15 cellular contexts compared by ENCODE assay signal in genomic region chr2:147320148-147320547, GRCh38.
DNase-seq lines count a peak whose midpoint lies in the region; ATAC-seq and TF ChIP-seq lines count a peak whose summit lies in the region.
"Had no signal": no experiment of that assay in that cellular context is flagged by ENCODE, and none has a peak within 500 bp of the region (broad histone marks: within the 10 kb centered on the region; RNA-seq: fewer than 3 reads in every experiment).

No MANE protein-coding gene starts in this region.

- TF ChIP-seq CTCF in upper lobe of right lung (IDR thresholded peaks at IDR 0.05) = no peak
- TF ChIP-seq CTCF in mammary epithelial cell (conservative IDR thresholded peaks at IDR 0.05 in 1 of 2, IDR thresholded peaks at IDR 0.05 in 1 of 2; ENCODE audit: extremely low read depth in 1 of 2, insufficient read depth in 1 of 2, low read depth in 1 of 2, low read length in 2 of 2) = no peak

- DNase-seq in NOMO-1 treated with DMSO at 0.1 percent for 48 hours (lab: John Stamatoyannopoulos, UW; ENCODE audit: unreplicated experiment) = peak; percentile 4
- DNase-seq in NOMO-1 (lab: John Stamatoyannopoulos, UW; ENCODE audit: unreplicated experiment in 2 of 2) = no peak
- DNase-seq in HT1080 (ENCODE audit: low read depth) = peak; percentile 7
- DNase-seq in upper lobe of right lung = no peak
- DNase-seq in mammary epithelial cell = no peak
- DNase-seq in GF-D8 (lab: John Stamatoyannopoulos, UW) = no peak
- DNase-seq: 8988T; AML-193; CD4-positive, CD25-positive, alpha-beta regulatory T cell; DMS53; GM23248 had no signal

- no peak overlapping the region for H2AFZ ChIP-seq in mammary epithelial cell (ENCODE audit: low read depth, low read length)
- H2AFZ ChIP-seq: GM23248 had no signal

- H3K4me1 ChIP-seq in upper lobe of right lung (no peaks in the 10 kb centered on the region), mammary epithelial cell (ENCODE audit: insufficient read depth, low read length) (no peaks in the 10 kb centered on the region)
- H3K4me1 ChIP-seq: BLaER1 had no signal

- no peak overlapping the region for H3K4me3 Mint-ChIP-seq in activated T-helper 17 cell treated with anti-CD3 and anti-CD28 coated beads, Interleukin-2, amount 50 U/mL, for 72 hours
- H3K4me3 Mint-ChIP-seq: CD4-positive, CD25-positive, alpha-beta regulatory T cell had no signal

- no peak for ATAC-seq in activated T-helper 17 cell treated with anti-CD3 and anti-CD28 coated beads, Interleukin-2, amount 50 U/mL, for 72 hours (replicated peaks)
- peak; percentile 59 for ATAC-seq in upper lobe of right lung
- ATAC-seq: HCT116 had no signal

- H3K9me3 ChIP-seq in upper lobe of right lung = no peaks in the 10 kb centered on the region
- H3K9me3 ChIP-seq in mammary epithelial cell (replicated peaks; ENCODE audit: insufficient read depth, low read length) = peaks cover 2% of the 10 kb centered on the region

- no peaks in the 10 kb centered on the region for H3K79me2 ChIP-seq in mammary epithelial cell (ENCODE audit: insufficient read depth, low read length)

- peaks cover 24% of the 10 kb centered on the region for H3K9me3 Mint-ChIP-seq in activated T-helper 17 cell treated with anti-CD3 and anti-CD28 coated beads, Interleukin-2, amount 50 U/mL, for 72 hours

- no peaks in the 10 kb centered on the region for H4K20me1 ChIP-seq in mammary epithelial cell (ENCODE audit: insufficient read depth, low read length)
- H4K20me1 ChIP-seq: BLaER1 had no signal

- intact Hi-C loops in upper lobe of right lung (cut with DNase I) (no loop called here), mammary epithelial cell (cut with micrococcal nuclease) (no loop called here)

- H3K9ac ChIP-seq in mammary epithelial cell (ENCODE audit: insufficient read depth, low read length) = no peak overlapping the region
- H3K9ac ChIP-seq: BLaER1, GM23248 had no signal

- peaks cover 4% of the 10 kb centered on the region for H3K4me1 Mint-ChIP-seq in activated T-helper 17 cell treated with anti-CD3 and anti-CD28 coated beads, Interleukin-2, amount 50 U/mL, for 72 hours
- H3K4me1 Mint-ChIP-seq: CD4-positive, CD25-positive, alpha-beta regulatory T cell had no signal

- H3K27ac Mint-ChIP-seq in activated T-helper 17 cell treated with anti-CD3 and anti-CD28 coated beads, Interleukin-2, amount 50 U/mL, for 72 hours = peak overlapping the region; percentile 24

- H3K4me2 ChIP-seq in mammary epithelial cell (ENCODE audit: insufficient read depth, low read depth, low read length) = no peak overlapping the region
- H3K4me2 ChIP-seq: BLaER1 had no signal

- no peaks in the 10 kb centered on the region for H3K36me3 Mint-ChIP-seq in activated T-helper 17 cell treated with anti-CD3 and anti-CD28 coated beads, Interleukin-2, amount 50 U/mL, for 72 hours (ENCODE audit: low read depth)

- H3K4me3 ChIP-seq in upper lobe of right lung = no peak overlapping the region
- H3K4me3 ChIP-seq in mammary epithelial cell (replicated peaks in 1 of 3; ENCODE audit: insufficient read depth in 1 of 3, low read depth in 2 of 3, low read length in 3 of 3) = no peak overlapping the region
- H3K4me3 ChIP-seq: BLaER1, GM23248 had no signal

- no peaks in the 10 kb centered on the region for H3K27me3 Mint-ChIP-seq in activated T-helper 17 cell treated with anti-CD3 and anti-CD28 coated beads, Interleukin-2, amount 50 U/mL, for 72 hours
- H3K27me3 Mint-ChIP-seq: CD4-positive, CD25-positive, alpha-beta regulatory T cell had no signal

- H3K27me3 ChIP-seq in upper lobe of right lung = no peaks in the 10 kb centered on the region
- no peaks in the 10 kb centered on the region for H3K27me3 ChIP-seq in mammary epithelial cell (ENCODE audit: insufficient read depth, low read length)
- H3K27me3 ChIP-seq: BLaER1 had no signal

- dilution Hi-C loops in mammary epithelial cell (cut with HindIII; ENCODE audit: low sequenced_read_pairs) = no loop called here

- in situ Hi-C loops in mammary epithelial cell (cut with MboI; ENCODE audit: low sequenced_read_pairs in 2 of 2) = no loop called here

- CTCF ChIA-PET in mammary epithelial cell (lab: Charles Lee; ENCODE audit: low non-redundant PET) = no interaction called here

- no TSS peak for BruUV-seq in mammary epithelial cell (replicated peaks; lab: Mats Ljungman, UMichigan)

- no peaks in the 10 kb centered on the region for H3K36me3 ChIP-seq in upper lobe of right lung
- no peaks in the 10 kb centered on the region for H3K36me3 ChIP-seq in mammary epithelial cell (ENCODE audit: insufficient read depth, low read length)
- H3K36me3 ChIP-seq: BLaER1 had no signal

- H3K27ac ChIP-seq in upper lobe of right lung = no peak overlapping the region
- H3K27ac ChIP-seq in mammary epithelial cell (ENCODE audit: insufficient read depth, low read depth, low read length) = no peak overlapping the region
- H3K27ac ChIP-seq: BLaER1, GM23248, HL-60 had no signal

Comparison
In these comparisons a context has a peak if more than half of its experiments do, and no peak if none do; other contexts are left out.
1. DNase-seq: peak in NOMO-1 treated with DMSO at 0.1 percent for 48 hours (single experiment) and HT1080 (single experiment); none in NOMO-1 (0 of 2), upper lobe of right lung (single experiment), mammary epithelial cell (single experiment) and GF-D8 (single experiment).